In the genomic region with DNA sequence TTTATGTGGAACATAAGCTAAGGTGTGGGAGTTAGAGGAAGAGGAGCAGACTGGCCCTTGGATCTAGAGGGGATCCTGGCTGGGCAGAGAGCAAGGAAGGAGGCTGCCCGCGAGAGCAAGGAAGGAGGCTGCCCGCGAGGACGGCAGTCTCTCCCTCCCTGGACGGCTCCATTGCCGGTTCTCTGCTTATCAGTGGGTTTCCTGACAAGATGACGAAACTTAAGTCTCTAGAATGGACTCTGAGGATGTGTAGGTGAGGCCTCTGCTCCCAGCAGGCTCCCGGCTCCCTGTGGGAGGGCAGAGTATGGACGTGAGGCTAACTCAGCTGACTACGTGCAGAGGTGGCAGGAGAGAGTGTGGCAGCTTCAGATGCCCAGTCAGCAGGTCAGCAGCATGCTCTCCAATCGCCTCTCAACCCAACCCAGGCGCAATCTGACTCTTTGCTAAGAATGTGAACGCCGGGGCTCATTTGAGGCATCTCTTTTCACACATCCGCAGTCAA, we compare ENCODE assay signal across 2 cellular contexts.
TF ChIP-seq lines count a peak whose summit lies in the region.

No MANE protein-coding gene starts in this region.

TF ChIP-seq in K562, 482 proteins besides CTCF, POLR2A, EP300 and RAD21 (continues in another document):
- TF ChIP-seq ZNF785 (CRISPR knock-in tag; IDR thresholded peaks at IDR 0.05) (no peak), FOXM1 (IDR thresholded peaks at IDR 0.05; ENCODE audit: low read depth) (no peak), FOXM1 (CRISPR knock-in tag; IDR thresholded peaks at IDR 0.05; ENCODE audit: low read depth) (no peak), SMC3 (conservative IDR thresholded peaks at IDR 0.05; ENCODE audit: insufficient read depth, low read depth, low read length) (no peak), ZNF395 (CRISPR knock-in tag; IDR thresholded peaks at IDR 0.05) (peak; percentile 67; the same call in 1 of the 2 replicates), HNRNPLL (IDR thresholded peaks at IDR 0.05; ENCODE audit: low read depth, low read length, poor library complexity, severe bottlenecking) (no peak), E2F3 (CRISPR knock-in tag; IDR thresholded peaks at IDR 0.05) (no peak), BRD9 (IDR thresholded peaks at IDR 0.05; ENCODE audit: low read depth, partially characterized antibody) (no peak), BCL6 (CRISPR knock-in tag; IDR thresholded peaks at IDR 0.05) (no peak), KLF16 (IDR thresholded peaks at IDR 0.05) (no peak)
- TF ChIP-seq, protein P1, sequence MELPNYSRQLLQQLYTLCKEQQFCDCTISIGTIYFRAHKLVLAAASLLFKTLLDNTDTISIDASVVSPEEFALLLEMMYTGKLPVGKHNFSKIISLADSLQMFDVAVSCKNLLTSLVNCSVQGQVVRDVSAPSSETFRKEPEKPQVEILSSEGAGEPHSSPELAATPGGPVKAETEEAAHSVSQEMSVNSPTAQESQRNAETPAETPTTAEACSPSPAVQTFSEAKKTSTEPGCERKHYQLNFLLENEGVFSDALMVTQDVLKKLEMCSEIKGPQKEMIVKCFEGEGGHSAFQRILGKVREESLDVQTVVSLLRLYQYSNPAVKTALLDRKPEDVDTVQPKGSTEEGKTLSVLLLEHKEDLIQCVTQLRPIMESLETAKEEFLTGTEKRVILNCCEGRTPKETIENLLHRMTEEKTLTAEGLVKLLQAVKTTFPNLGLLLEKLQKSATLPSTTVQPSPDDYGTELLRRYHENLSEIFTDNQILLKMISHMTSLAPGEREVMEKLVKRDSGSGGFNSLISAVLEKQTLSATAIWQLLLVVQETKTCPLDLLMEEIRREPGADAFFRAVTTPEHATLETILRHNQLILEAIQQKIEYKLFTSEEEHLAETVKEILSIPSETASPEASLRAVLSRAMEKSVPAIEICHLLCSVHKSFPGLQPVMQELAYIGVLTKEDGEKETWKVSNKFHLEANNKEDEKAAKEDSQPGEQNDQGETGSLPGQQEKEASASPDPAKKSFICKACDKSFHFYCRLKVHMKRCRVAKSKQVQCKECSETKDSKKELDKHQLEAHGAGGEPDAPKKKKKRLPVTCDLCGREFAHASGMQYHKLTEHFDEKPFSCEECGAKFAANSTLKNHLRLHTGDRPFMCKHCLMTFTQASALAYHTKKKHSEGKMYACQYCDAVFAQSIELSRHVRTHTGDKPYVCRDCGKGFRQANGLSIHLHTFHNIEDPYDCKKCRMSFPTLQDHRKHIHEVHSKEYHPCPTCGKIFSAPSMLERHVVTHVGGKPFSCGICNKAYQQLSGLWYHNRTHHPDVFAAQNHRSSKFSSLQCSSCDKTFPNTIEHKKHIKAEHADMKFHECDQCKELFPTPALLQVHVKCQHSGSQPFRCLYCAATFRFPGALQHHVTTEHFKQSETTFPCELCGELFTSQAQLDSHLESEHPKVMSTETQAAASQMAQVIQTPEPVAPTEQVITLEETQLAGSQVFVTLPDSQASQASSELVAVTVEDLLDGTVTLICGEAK (IDR thresholded peaks at IDR 0.05): no peak
- TF ChIP-seq, protein P1 (CRISPR knock-in tag; IDR thresholded peaks at IDR 0.05): no peak
- TF ChIP-seq, protein P2, sequence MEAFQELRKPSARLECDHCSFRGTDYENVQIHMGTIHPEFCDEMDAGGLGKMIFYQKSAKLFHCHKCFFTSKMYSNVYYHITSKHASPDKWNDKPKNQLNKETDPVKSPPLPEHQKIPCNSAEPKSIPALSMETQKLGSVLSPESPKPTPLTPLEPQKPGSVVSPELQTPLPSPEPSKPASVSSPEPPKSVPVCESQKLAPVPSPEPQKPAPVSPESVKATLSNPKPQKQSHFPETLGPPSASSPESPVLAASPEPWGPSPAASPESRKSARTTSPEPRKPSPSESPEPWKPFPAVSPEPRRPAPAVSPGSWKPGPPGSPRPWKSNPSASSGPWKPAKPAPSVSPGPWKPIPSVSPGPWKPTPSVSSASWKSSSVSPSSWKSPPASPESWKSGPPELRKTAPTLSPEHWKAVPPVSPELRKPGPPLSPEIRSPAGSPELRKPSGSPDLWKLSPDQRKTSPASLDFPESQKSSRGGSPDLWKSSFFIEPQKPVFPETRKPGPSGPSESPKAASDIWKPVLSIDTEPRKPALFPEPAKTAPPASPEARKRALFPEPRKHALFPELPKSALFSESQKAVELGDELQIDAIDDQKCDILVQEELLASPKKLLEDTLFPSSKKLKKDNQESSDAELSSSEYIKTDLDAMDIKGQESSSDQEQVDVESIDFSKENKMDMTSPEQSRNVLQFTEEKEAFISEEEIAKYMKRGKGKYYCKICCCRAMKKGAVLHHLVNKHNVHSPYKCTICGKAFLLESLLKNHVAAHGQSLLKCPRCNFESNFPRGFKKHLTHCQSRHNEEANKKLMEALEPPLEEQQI (IDR thresholded peaks at IDR 0.05): no peak

TF ChIP-seq in HepG2, 621 proteins besides CTCF, POLR2A, EP300 and RAD21:
- TF ChIP-seq MYNN (CRISPR knock-in tag; IDR thresholded peaks at IDR 0.05; ENCODE audit: low read depth) (no peak), FIP1L1 (IDR thresholded peaks at IDR 0.05; ENCODE audit: borderline replicate concordance, insufficient read depth, low read depth, low read length) (no peak), ZBTB34 (CRISPR knock-in tag; IDR thresholded peaks at IDR 0.05) (no peak), ZBTB33 (CRISPR knock-in tag; IDR thresholded peaks at IDR 0.05) (peak; percentile 80), SMC3 (IDR thresholded peaks at IDR 0.05; ENCODE audit: low read length) (no peak), CCAR2 (optimal IDR thresholded peaks at IDR 0.05; ENCODE audit: low read depth, low read length) (no peak), MLLT10 (CRISPR knock-in tag; IDR thresholded peaks at IDR 0.05) (no peak), ZNF33A (CRISPR knock-in tag; IDR thresholded peaks at IDR 0.05; ENCODE audit: borderline replicate concordance) (no peak), HNRNPL (IDR thresholded peaks at IDR 0.05; ENCODE audit: low read depth, low read length) (0 out of 2 replicates have a peak, but pooled peaks have one; percentile 13), SAP130 (CRISPR knock-in tag; IDR thresholded peaks at IDR 0.05; ENCODE audit: low read depth) (no peak), ZNF746 (CRISPR knock-in tag; IDR thresholded peaks at IDR 0.05) (0 out of 2 replicates have a peak, but pooled peaks have one; percentile 55)
- TF ChIP-seq, protein P3, sequence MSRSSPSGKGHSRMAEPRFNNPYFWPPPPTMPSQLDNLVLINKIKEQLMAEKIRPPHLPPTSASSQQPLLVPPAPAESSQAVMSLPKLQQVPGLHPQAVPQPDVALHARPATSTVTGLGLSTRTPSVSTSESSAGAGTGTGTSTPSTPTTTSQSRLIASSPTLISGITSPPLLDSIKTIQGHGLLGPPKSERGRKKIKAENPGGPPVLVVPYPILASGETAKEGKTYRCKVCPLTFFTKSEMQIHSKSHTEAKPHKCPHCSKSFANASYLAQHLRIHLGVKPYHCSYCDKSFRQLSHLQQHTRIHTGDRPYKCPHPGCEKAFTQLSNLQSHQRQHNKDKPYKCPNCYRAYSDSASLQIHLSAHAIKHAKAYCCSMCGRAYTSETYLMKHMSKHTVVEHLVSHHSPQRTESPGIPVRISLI (CRISPR knock-in tag; IDR thresholded peaks at IDR 0.05; ENCODE audit: borderline replicate concordance): no peak
- TF ChIP-seq, protein P4, sequence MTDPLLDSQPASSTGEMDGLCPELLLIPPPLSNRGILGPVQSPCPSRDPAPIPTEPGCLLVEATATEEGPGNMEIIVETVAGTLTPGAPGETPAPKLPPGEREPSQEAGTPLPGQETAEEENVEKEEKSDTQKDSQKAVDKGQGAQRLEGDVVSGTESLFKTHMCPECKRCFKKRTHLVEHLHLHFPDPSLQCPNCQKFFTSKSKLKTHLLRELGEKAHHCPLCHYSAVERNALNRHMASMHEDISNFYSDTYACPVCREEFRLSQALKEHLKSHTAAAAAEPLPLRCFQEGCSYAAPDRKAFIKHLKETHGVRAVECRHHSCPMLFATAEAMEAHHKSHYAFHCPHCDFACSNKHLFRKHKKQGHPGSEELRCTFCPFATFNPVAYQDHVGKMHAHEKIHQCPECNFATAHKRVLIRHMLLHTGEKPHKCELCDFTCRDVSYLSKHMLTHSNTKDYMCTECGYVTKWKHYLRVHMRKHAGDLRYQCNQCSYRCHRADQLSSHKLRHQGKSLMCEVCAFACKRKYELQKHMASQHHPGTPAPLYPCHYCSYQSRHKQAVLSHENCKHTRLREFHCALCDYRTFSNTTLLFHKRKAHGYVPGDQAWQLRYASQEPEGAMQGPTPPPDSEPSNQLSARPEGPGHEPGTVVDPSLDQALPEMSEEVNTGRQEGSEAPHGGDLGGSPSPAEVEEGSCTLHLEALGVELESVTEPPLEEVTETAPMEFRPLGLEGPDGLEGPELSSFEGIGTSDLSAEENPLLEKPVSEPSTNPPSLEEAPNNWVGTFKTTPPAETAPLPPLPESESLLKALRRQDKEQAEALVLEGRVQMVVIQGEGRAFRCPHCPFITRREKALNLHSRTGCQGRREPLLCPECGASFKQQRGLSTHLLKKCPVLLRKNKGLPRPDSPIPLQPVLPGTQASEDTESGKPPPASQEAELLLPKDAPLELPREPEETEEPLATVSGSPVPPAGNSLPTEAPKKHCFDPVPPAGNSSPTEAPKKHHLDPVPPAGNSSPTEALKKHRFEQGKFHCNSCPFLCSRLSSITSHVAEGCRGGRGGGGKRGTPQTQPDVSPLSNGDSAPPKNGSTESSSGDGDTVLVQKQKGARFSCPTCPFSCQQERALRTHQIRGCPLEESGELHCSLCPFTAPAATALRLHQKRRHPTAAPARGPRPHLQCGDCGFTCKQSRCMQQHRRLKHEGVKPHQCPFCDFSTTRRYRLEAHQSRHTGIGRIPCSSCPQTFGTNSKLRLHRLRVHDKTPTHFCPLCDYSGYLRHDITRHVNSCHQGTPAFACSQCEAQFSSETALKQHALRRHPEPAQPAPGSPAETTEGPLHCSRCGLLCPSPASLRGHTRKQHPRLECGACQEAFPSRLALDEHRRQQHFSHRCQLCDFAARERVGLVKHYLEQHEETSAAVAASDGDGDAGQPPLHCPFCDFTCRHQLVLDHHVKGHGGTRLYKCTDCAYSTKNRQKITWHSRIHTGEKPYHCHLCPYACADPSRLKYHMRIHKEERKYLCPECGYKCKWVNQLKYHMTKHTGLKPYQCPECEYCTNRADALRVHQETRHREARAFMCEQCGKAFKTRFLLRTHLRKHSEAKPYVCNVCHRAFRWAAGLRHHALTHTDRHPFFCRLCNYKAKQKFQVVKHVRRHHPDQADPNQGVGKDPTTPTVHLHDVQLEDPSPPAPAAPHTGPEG (CRISPR knock-in tag; IDR thresholded peaks at IDR 0.05): no peak
- TF ChIP-seq, protein P5, sequence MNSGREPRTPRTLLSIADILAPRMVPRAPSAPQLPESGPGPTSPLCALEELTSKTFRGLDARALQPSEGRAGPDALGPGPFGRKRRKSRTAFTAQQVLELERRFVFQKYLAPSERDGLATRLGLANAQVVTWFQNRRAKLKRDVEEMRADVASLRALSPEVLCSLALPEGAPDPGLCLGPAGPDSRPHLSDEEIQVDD (CRISPR knock-in tag; IDR thresholded peaks at IDR 0.05; ENCODE audit: borderline replicate concordance): no peak
